Comparison of ENCODE assay signal across 16 cellular contexts in the genomic region with DNA sequence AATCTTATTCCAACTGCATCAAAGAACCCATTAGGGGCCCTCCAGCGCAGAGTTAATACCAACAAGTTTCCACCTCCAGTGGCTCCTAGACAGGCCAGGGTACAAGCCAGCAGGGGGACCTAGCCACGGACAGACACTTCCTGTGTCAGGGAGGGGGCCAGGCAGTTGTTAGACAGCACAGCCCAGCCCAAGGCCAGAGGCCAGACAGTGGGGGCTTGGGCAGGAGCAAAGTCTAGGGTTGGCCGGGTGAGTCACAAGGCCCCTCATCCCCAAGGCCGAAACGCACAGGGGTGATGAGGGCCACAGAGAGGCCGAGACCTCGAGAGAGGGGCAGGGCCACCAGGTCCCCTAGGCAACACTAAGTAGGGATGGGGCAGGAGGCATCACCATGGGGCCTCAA.
"Had no signal": no experiment of that assay in that cellular context is flagged by ENCODE, and none has a peak within 500 bp of the region (broad histone marks: within the 10 kb centered on the region; RNA-seq: fewer than 3 reads in every experiment).

No MANE protein-coding gene starts in this region.

- H3K4me1 ChIP-seq: transverse colon had no signal

- H3K4me3 ChIP-seq: thoracic aorta, transverse colon had no signal

- H3K4me3 Mint-ChIP-seq: dendritic cell treated with granulocyte-macrophage colony-stimulating factor and Interleukin-4, amounts not matched to agents 40 ng/mL and 50 ng/mL, for 4 days; stimulated activated naive B cell treated with anti-CD40 and anti-IgM and Interleukin-4, amounts not matched to agents 10 μg/mL and 1 μg/mL and 100 μg/mL, for 72 hours; stimulated activated naive CD8-positive, alpha-beta T cell treated with anti-CD3 and anti-CD28 coated beads, Interleukin-15, amount 100 ng/mL, for 72 hours had no signal

- ATAC-seq: left lobe of liver; naive thymus-derived CD4-positive, alpha-beta T cell; sciatic nerve; stimulated activated naive B cell treated with anti-CD40 and anti-IgM and Interleukin-4, amounts not matched to agents 10 μg/mL and 1 μg/mL and 100 μg/mL, for 72 hours; stimulated activated naive CD8-positive, alpha-beta T cell treated with anti-CD3 and anti-CD28 coated beads, Interleukin-15, amount 100 ng/mL, for 72 hours had no signal

- H3K27ac Mint-ChIP-seq: dendritic cell treated with granulocyte-macrophage colony-stimulating factor and Interleukin-4, amounts not matched to agents 40 ng/mL and 50 ng/mL, for 4 days; naive thymus-derived CD4-positive, alpha-beta T cell; stimulated activated naive B cell treated with anti-CD40 and anti-IgM and Interleukin-4, amounts not matched to agents 10 μg/mL and 1 μg/mL and 100 μg/mL, for 72 hours; stimulated activated naive CD8-positive, alpha-beta T cell treated with anti-CD3 and anti-CD28 coated beads, Interleukin-15, amount 100 ng/mL, for 72 hours had no signal

- H3K27ac ChIP-seq: thoracic aorta, transverse colon had no signal

- H3K4me1 Mint-ChIP-seq: stimulated activated naive B cell treated with anti-CD40 and anti-IgM and Interleukin-4, amounts not matched to agents 10 μg/mL and 1 μg/mL and 100 μg/mL, for 72 hours; stimulated activated naive CD8-positive, alpha-beta T cell treated with anti-CD3 and anti-CD28 coated beads, Interleukin-15, amount 100 ng/mL, for 72 hours had no signal

- H3K36me3 ChIP-seq: thoracic aorta, transverse colon had no signal

- DNase-seq: foreskin melanocyte; head of caudate nucleus; hippocampal formation; mammary epithelial cell; naive thymus-derived CD4-positive, alpha-beta T cell; nephron progenitor cell; posterior cingulate gyrus; stimulated activated CD4-positive, alpha-beta T cell treated with anti-CD3 and anti-CD28 coated beads, Interleukin-2, amount 100 ng/mL, for 24 hours; stimulated activated CD4-positive, alpha-beta T cell treated with anti-CD3 and anti-CD28 coated beads, Interleukin-4, amount 100 ng/mL, for 4 hours; stimulated activated naive B cell treated with anti-CD40 and anti-IgM and Interleukin-4, amounts not matched to agents 10 μg/mL and 1 μg/mL and 100 μg/mL, for 72 hours; stimulated activated naive CD8-positive, alpha-beta T cell treated with anti-CD3 and anti-CD28 coated beads, Interleukin-15, amount 100 ng/mL, for 72 hours; transverse colon had no signal
